In the genomic region with DNA sequence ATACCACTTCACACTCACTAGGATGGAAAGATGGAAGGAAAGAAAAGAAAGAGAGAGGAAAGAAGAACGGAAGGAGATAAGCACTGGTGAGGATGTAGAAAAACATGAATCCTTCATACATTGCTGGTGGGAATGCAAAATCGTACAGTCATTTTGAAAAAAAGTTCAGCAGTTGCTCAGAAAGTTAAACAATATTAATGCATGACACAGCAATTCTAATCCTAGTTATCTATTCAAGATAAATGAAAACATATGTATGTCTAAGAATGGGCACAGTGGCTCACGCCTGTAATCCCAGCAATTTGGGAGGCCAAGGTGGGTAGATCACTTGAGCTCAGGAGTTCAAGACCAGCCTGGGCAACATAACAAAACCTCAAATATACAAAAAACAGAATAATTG, we compare ENCODE assay signal across 21 cellular contexts.
"Had no signal": no experiment of that assay in that cellular context is flagged by ENCODE, and none has a peak within 500 bp of the region (broad histone marks: within the 10 kb centered on the region; RNA-seq: fewer than 3 reads in every experiment).

No MANE protein-coding gene starts in this region.

- H3K4me3 Mint-ChIP-seq: activated naive CD8-positive, alpha-beta T cell treated with anti-CD3 and anti-CD28 coated beads for 36 hours; mesothelial cell of epicardium; nephron progenitor cell; stimulated activated naive B cell treated with anti-CD40 and anti-IgM and Interleukin-4, amounts not matched to agents 10 μg/mL and 1 μg/mL and 100 μg/mL, for 72 hours; T-helper 1 cell treated with Interleukin-12 subunit alpha and Interleukin-12 subunit beta and Interleukin-4 antibody, amounts not matched to agents 30 μg/mL and 1 μg/mL, for 36 hours had no signal

- DNase-seq: activated CD4-positive, alpha-beta T cell treated with anti-CD3 and anti-CD28 coated beads, Interleukin-2, amount 50 U/mL, for 4 hours; activated naive CD8-positive, alpha-beta T cell treated with anti-CD3 and anti-CD28 coated beads for 36 hours; anterior cingulate cortex; brain microvascular endothelial cell; central memory CD4-positive, alpha-beta T cell; colonic mucosa; foreskin melanocyte; hypothalamus; kidney; nephron progenitor cell; nucleus accumbens; posterior cingulate gyrus; spleen; stimulated activated naive B cell treated with anti-CD40 and anti-IgM and Interleukin-4, amounts not matched to agents 10 μg/mL and 1 μg/mL and 100 μg/mL, for 72 hours; upper lobe of left lung had no signal

- H3K27ac Mint-ChIP-seq: activated naive CD8-positive, alpha-beta T cell treated with anti-CD3 and anti-CD28 coated beads for 36 hours; mesothelial cell of epicardium; nephron progenitor cell; stimulated activated naive B cell treated with anti-CD40 and anti-IgM and Interleukin-4, amounts not matched to agents 10 μg/mL and 1 μg/mL and 100 μg/mL, for 72 hours; T-helper 1 cell treated with Interleukin-12 subunit alpha and Interleukin-12 subunit beta and Interleukin-4 antibody, amounts not matched to agents 30 μg/mL and 1 μg/mL, for 36 hours had no signal

- FAIRE-seq: endometrium had no signal

- H3K27me3 Mint-ChIP-seq: activated naive CD8-positive, alpha-beta T cell treated with anti-CD3 and anti-CD28 coated beads for 36 hours; stimulated activated naive B cell treated with anti-CD40 and anti-IgM and Interleukin-4, amounts not matched to agents 10 μg/mL and 1 μg/mL and 100 μg/mL, for 72 hours had no signal

- H3K4me1 ChIP-seq: colonic mucosa, spleen, upper lobe of left lung had no signal

- H3K36me3 ChIP-seq: brain microvascular endothelial cell, colonic mucosa had no signal

- H3K4me3 ChIP-seq: colonic mucosa, lung, spleen, thoracic aorta, upper lobe of left lung had no signal

- H3K27ac ChIP-seq: brain microvascular endothelial cell, colonic mucosa, spleen, thoracic aorta, upper lobe of left lung had no signal

- H3K4me1 Mint-ChIP-seq: mesothelial cell of epicardium, nephron progenitor cell had no signal

- H3K9me3 ChIP-seq: colonic mucosa, thoracic aorta, upper lobe of left lung had no signal

- H3K27me3 ChIP-seq: brain microvascular endothelial cell, colonic mucosa, spleen, upper lobe of left lung had no signal

- ATAC-seq: left lobe of liver; stimulated activated naive B cell treated with anti-CD40 and anti-IgM and Interleukin-4, amounts not matched to agents 10 μg/mL and 1 μg/mL and 100 μg/mL, for 72 hours had no signal
